ENCODE assay signal across 9 cellular contexts in genomic region chr12:13044002-13044858, GRCh38. TPM values are rescaled to one million over a fixed set of nuclear protein-coding genes. Genes with fewer than 3 reads are reported as not detected.
DNase-seq lines count a peak whose midpoint lies in the region; ATAC-seq, FAIRE-seq and TF ChIP-seq lines count a peak whose summit lies in the region.
"Had no signal": no experiment of that assay in that cellular context is flagged by ENCODE, and none has a peak within 500 bp of the region (broad histone marks: within the 10 kb centered on the region; RNA-seq: fewer than 3 reads in every experiment).

Gene FAM234B (plus strand): TSS chr12:13044381. CDS start chr12:13044404, 23 bp downstream.

- no peaks in the 10 kb centered on the region for H3K9me3 ChIP-seq in WERI-Rb-1 (ENCODE audit: severe bottlenecking)
- no peaks in the 10 kb centered on the region for H3K9me3 ChIP-seq in breast epithelium
- no peaks in the 10 kb centered on the region for H3K9me3 ChIP-seq in small intestine (ENCODE audit: control insufficient read depth, low read depth)

- peak within 1 kb of the TSS; percentile 89 for H3K27ac ChIP-seq in WERI-Rb-1
- peak within 1 kb of the TSS; percentile 63 to 75 for H3K27ac ChIP-seq in breast epithelium
- H3K27ac ChIP-seq in small intestine (ENCODE audit: low read depth in 1 of 2, low read length in 1 of 2): peak within 1 kb of the TSS in 1 of 2 donors; percentile 49

- peaks cover 0 to 2% (median 1%) of the 10 kb centered on the region in 3 donors for H3K27me3 Mint-ChIP-seq in immature natural killer cell (ENCODE audit: low read depth in 3 of 3)

- peak; percentile 30 for TF ChIP-seq CTCF in WERI-Rb-1 (IDR thresholded peaks at IDR 0.05; ENCODE audit: low read depth, low read length)
- TF ChIP-seq CTCF in breast epithelium (IDR thresholded peaks at IDR 0.05): no peak

- no peaks in the 10 kb centered on the region for H3K9me3 Mint-ChIP-seq in immature natural killer cell

- peaks cover 7 to 9% of the 10 kb centered on the region in 2 donors for H3K4me1 Mint-ChIP-seq in immature natural killer cell

- H3K27ac Mint-ChIP-seq in immature natural killer cell: peak within 1 kb of the TSS in 2 of 6 donors; percentile 60 to 65

- H3K36me3 ChIP-seq in WERI-Rb-1 (peaks cover 8% of the 10 kb centered on the region), breast epithelium (no peaks in the 10 kb centered on the region), small intestine (ENCODE audit: control insufficient read depth in 2 of 2, insufficient read depth in 2 of 2, low read length in 2 of 2) (no peaks in the 10 kb centered on the region)

- H3K4me1 ChIP-seq in breast epithelium (no peaks in the 10 kb centered on the region), small intestine (ENCODE audit: control insufficient read depth in 2 of 2, insufficient read depth in 1 of 2, low read depth in 1 of 2, low read length in 1 of 2) (no peaks in the 10 kb centered on the region)

- H3K4me3 Mint-ChIP-seq in immature natural killer cell: peak within 1 kb of the TSS; percentile 83 to 90 (median 87)

- H3K27me3 ChIP-seq in WERI-Rb-1 (ENCODE audit: insufficient read depth, low read depth, severe bottlenecking): no peaks in the 10 kb centered on the region
- no peaks in the 10 kb centered on the region for H3K27me3 ChIP-seq in breast epithelium
- H3K27me3 ChIP-seq in small intestine (ENCODE audit: control insufficient read depth in 2 of 2, insufficient read depth in 2 of 2, low read length in 2 of 2): no peaks in the 10 kb centered on the region

- peak within 1 kb of the TSS; percentile 96 for H3K4me3 ChIP-seq in WERI-Rb-1 (ENCODE audit: low read depth, low read length)
- peak within 1 kb of the TSS; percentile 91 to 100 (median 96) for H3K4me3 ChIP-seq in breast epithelium
- peak within 1 kb of the TSS; percentile 72 to 90 for H3K4me3 ChIP-seq in small intestine (ENCODE audit: low read depth in 1 of 2, low read length in 2 of 2)

- 2 to 3% (median 2%) methylated on average over 57 to 71 of the region's 71 CpGs for WGBS in small intestine, 3 donors

- ATAC-seq in HG02623 (IDR thresholded peaks at IDR 0.05; ENCODE audit: unreplicated experiment): peak; percentile 89

- peak; percentile 22 for TF ChIP-seq POLR2A in breast epithelium (IDR thresholded peaks at IDR 0.05)

- no peaks in the 10 kb centered on the region for H3K36me3 Mint-ChIP-seq in immature natural killer cell

- intact Hi-C loops in breast epithelium (cut with DNase I; ENCODE audit: low total_unique reads): no loop called here

- DNase-seq in DMS 273 (lab: John Stamatoyannopoulos, UW; ENCODE audit: unreplicated experiment) (peak; percentile 80), DMS 273 treated with DMSO at 0.1 percent for 48 hours (lab: John Stamatoyannopoulos, UW) (no peak), NCI-H1417 treated with DMSO at 0.1 percent for 48 hours (lab: John Stamatoyannopoulos, UW) (peak; percentile 35), WERI-Rb-1 (peak; percentile 90), breast epithelium (ENCODE audit: low spot score in 2 of 2) (peak; percentile 27 to 74), immature natural killer cell (peak; percentile 46 to 68 (median 60)), small intestine (peak; percentile 69)

- FAIRE-seq in small intestine (lab: Jason Lieb, UNC): no peak
- FAIRE-seq: A204.1 had no signal

RNA-seq across cellular contexts. Expression of gene FAM234B, which starts in this region (rescaled TPM):
- 10 to 100 TPM in 2 of 3 donors, 1 to 10 TPM in 1; 4.6 to 21.4 (median 16.4) TPM for total RNA-seq in breast epithelium
- polyA plus RNA-seq in immature natural killer cell (1 to 10 TPM in 2 of 3 donors, under 1 TPM in 1; 0.14 to 1.5 (median 1.3) TPM), small intestine (1 to 10 TPM in 1 of 3 donors, under 1 TPM in 2; 0.45 to 2.2 (median 0.54) TPM)
